2 cellular contexts compared by ENCODE assay signal in the genomic region with DNA sequence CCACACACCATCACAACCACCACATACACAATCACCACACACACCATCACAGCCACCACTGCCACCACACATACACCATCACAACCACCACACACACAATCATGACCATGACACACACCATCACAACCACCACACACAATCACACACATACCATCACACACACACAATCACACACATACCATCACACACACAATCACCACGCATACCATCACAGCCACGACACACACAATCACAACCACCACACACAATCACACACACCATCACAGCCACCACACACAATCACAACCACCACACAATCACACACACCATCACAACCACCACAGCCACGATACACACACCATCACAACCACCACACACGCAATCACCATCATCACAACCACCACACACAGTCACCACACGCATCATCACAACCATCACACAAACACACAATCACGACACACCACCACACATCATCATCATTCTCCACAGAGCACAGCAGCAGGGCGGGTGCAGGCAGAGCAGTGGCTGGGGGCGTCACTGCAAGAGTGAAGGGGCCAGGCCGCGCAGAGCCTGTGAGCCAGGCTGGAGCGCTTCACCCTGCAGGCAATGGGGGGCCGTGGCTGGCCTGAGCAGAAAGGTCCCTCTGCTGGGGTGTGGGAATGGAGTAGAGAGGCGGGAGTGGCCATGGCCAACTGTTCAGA.
TF ChIP-seq lines count a peak whose summit lies in the region.

No MANE protein-coding gene starts in this region.

TF ChIP-seq in HEK293, 187 proteins besides CTCF, POLR2A, EP300 and RAD21 (continues in another document):
- TF ChIP-seq ZNF211 (tag by site-specific recombination; IDR thresholded peaks at IDR 0.05; ENCODE audit: low read depth) (0 out of 2 replicates have a peak, but pooled peaks have one; percentile 46), ZBTB48 (tag by site-specific recombination; IDR thresholded peaks at IDR 0.05) (0 out of 2 replicates have a peak, but pooled peaks have one; percentile 45), ZNF571 (tag by site-specific recombination; IDR thresholded peaks at IDR 0.05) (0 out of 2 replicates have a peak, but pooled peaks have one; percentile 30), ZBTB20 (tag by site-specific recombination; IDR thresholded peaks at IDR 0.05) (peak; percentile 20; the same call in 1 of the 2 replicates), ZNF529 (tag by site-specific recombination; IDR thresholded peaks at IDR 0.05; ENCODE audit: insufficient replicate concordance) (no peak), ZEB2 (tag by site-specific recombination; IDR thresholded peaks at IDR 0.05) (no peak), ZNF514 (tag by site-specific recombination; IDR thresholded peaks at IDR 0.05) (no peak), ZNF521 (tag by site-specific recombination; IDR thresholded peaks at IDR 0.05) (peak; percentile 82; the same call in 1 of the 2 replicates), ZNF549 (tag by site-specific recombination; IDR thresholded peaks at IDR 0.05) (no peak), ZNF610 (tag by site-specific recombination; IDR thresholded peaks at IDR 0.05; ENCODE audit: borderline replicate concordance) (no peak), ZNF776 (tag by site-specific recombination; IDR thresholded peaks at IDR 0.05; ENCODE audit: borderline replicate concordance) (0 out of 2 replicates have a peak, but pooled peaks have one; percentile 2), ZNF501 (tag by site-specific recombination; IDR thresholded peaks at IDR 0.05) (no peak), ZBTB7A (tag by site-specific recombination; IDR thresholded peaks at IDR 0.05; ENCODE audit: low read depth) (no peak)
- TF ChIP-seq, protein P1, sequence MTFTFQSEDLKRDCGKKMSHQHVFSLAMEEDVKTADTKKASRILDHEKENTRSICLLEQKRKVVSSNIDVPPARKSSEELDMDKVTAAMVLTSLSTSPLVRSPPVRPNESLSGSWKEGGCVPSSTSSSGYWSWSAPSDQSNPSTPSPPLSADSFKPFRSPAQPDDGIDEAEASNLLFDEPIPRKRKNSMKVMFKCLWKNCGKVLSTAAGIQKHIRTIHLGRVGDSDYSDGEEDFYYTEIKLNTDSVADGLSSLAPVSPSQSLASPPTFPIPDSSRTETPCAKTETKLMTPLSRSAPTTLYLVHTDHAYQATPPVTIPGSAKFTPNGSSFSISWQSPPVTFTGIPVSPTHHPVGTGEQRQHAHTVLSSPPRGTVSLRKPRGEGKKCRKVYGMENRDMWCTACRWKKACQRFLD (tag by site-specific recombination; IDR thresholded peaks at IDR 0.05): peak; percentile 40; the same call in 1 of the 2 replicates
- TF ChIP-seq, protein P2, sequence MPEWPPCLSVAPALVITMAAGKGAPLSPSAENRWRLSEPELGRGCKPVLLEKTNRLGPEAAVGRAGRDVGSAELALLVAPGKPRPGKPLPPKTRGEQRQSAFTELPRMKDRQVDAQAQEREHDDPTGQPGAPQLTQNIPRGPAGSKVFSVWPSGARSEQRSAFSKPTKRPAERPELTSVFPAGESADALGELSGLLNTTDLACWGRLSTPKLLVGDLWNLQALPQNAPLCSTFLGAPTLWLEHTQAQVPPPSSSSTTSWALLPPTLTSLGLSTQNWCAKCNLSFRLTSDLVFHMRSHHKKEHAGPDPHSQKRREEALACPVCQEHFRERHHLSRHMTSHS (tag by site-specific recombination; IDR thresholded peaks at IDR 0.05): 0 out of 2 replicates have a peak, but pooled peaks have one; percentile 40
- TF ChIP-seq, protein P3, sequence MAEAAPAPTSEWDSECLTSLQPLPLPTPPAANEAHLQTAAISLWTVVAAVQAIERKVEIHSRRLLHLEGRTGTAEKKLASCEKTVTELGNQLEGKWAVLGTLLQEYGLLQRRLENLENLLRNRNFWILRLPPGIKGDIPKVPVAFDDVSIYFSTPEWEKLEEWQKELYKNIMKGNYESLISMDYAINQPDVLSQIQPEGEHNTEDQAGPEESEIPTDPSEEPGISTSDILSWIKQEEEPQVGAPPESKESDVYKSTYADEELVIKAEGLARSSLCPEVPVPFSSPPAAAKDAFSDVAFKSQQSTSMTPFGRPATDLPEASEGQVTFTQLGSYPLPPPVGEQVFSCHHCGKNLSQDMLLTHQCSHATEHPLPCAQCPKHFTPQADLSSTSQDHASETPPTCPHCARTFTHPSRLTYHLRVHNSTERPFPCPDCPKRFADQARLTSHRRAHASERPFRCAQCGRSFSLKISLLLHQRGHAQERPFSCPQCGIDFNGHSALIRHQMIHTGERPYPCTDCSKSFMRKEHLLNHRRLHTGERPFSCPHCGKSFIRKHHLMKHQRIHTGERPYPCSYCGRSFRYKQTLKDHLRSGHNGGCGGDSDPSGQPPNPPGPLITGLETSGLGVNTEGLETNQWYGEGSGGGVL (tag by site-specific recombination; IDR thresholded peaks at IDR 0.05): 0 out of 2 replicates have a peak, but pooled peaks have one; percentile 8
- TF ChIP-seq, protein P4, sequence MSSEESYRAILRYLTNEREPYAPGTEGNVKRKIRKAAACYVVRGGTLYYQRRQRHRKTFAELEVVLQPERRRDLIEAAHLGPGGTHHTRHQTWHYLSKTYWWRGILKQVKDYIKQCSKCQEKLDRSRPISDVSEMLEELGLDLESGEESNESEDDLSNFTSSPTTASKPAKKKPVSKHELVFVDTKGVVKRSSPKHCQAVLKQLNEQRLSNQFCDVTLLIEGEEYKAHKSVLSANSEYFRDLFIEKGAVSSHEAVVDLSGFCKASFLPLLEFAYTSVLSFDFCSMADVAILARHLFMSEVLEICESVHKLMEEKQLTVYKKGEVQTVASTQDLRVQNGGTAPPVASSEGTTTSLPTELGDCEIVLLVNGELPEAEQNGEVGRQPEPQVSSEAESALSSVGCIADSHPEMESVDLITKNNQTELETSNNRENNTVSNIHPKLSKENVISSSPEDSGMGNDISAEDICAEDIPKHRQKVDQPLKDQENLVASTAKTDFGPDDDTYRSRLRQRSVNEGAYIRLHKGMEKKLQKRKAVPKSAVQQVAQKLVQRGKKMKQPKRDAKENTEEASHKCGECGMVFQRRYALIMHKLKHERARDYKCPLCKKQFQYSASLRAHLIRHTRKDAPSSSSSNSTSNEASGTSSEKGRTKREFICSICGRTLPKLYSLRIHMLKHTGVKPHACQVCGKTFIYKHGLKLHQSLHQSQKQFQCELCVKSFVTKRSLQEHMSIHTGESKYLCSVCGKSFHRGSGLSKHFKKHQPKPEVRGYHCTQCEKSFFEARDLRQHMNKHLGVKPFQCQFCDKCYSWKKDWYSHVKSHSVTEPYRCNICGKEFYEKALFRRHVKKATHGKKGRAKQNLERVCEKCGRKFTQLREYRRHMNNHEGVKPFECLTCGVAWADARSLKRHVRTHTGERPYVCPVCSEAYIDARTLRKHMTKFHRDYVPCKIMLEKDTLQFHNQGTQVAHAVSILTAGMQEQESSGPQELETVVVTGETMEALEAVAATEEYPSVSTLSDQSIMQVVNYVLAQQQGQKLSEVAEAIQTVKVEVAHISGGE (tag by site-specific recombination; conservative IDR thresholded peaks at IDR 0.05; ENCODE audit: low read depth): no peak

TF ChIP-seq in H1, 55 proteins besides CTCF, POLR2A, EP300 and RAD21:
- TF ChIP-seq NANOG (IDR thresholded peaks at IDR 0.05; ENCODE audit: insufficient read depth, low read depth, low read length, poor library complexity, severe bottlenecking) (no peak), CEBPB (IDR thresholded peaks at IDR 0.05; ENCODE audit: low read depth, low read length) (no peak), JUN (IDR thresholded peaks at IDR 0.05; ENCODE audit: low read depth, low read length) (no peak), CHD2 (IDR thresholded peaks at IDR 0.05; ENCODE audit: low read length) (no peak), ZNF274 (IDR thresholded peaks at IDR 0.05; ENCODE audit: borderline replicate concordance, extremely low read depth, low read length) (no peak), SAP30 (IDR thresholded peaks at IDR 0.05; ENCODE audit: insufficient read depth, insufficient replicate concordance, low read length) (no peak), POLR2AphosphoS5 (IDR thresholded peaks at IDR 0.05; ENCODE audit: low read depth, low read length) (no peak), GABPA (IDR thresholded peaks at IDR 0.05; ENCODE audit: borderline replicate concordance, insufficient read depth, low read length) (no peak)
- TF ChIP-seq, protein P5, sequence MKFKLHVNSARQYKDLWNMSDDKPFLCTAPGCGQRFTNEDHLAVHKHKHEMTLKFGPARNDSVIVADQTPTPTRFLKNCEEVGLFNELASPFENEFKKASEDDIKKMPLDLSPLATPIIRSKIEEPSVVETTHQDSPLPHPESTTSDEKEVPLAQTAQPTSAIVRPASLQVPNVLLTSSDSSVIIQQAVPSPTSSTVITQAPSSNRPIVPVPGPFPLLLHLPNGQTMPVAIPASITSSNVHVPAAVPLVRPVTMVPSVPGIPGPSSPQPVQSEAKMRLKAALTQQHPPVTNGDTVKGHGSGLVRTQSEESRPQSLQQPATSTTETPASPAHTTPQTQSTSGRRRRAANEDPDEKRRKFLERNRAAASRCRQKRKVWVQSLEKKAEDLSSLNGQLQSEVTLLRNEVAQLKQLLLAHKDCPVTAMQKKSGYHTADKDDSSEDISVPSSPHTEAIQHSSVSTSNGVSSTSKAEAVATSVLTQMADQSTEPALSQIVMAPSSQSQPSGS (IDR thresholded peaks at IDR 0.05; ENCODE audit: low read length): no peak
